ENCODE assay signal across 31 cellular contexts in the genomic region with DNA sequence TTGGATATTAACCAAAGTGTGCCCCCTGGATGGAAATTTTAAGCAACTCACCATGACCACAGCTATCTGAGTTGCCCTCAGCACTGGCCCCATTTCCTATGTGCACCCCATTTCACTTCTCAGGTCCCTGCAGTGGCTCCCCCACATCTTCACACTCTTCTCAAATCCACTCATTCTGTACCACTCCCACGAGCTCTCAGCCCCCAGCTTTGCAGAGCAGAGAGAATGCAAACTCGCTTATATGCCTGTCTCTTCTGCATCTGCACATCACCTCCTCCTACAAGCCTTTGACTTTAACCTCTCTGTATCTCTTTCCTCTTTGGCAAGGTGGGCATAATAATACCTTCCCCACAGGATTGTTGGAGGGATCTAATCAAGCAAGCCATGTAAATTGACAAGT. TPM values are rescaled to one million over a fixed set of nuclear protein-coding genes. Genes with fewer than 3 reads are reported as not detected.
"Had no signal": no experiment of that assay in that cellular context is flagged by ENCODE, and none has a peak within 500 bp of the region (broad histone marks: within the 10 kb centered on the region; RNA-seq: fewer than 3 reads in every experiment).

No MANE protein-coding gene starts in this region.

- H3K27ac Mint-ChIP-seq: natural killer cell; nephron; neural progenitor cell; stimulated activated effector memory CD8-positive, alpha-beta T cell treated with anti-CD3 and anti-CD28 coated beads, Interleukin-12 subunit alpha, Interleukin-12 subunit beta, amount 100 ng/mL, for 72 hours; stimulated activated naive B cell treated with anti-CD40 and anti-IgM and Interleukin-4, amounts not matched to agents 10 μg/mL and 1 μg/mL and 100 μg/mL, for 72 hours; stimulated activated naive CD8-positive, alpha-beta T cell treated with anti-CD3 and anti-CD28 coated beads, Interleukin-15, Interleukin-2, amounts not matched to agents 100 ng/mL and 50 ng/mL, for 24 hours had no signal

- DNase-seq: natural killer cell; occipital lobe; pancreas; right cardiac atrium; right lobe of liver; sigmoid colon; small intestine; stimulated activated CD4-positive, alpha-beta T cell treated with anti-CD3 and anti-CD28 coated beads, Interleukin-15, amount 100 ng/mL, for 24 hours; stimulated activated CD4-positive, alpha-beta T cell treated with anti-CD3 and anti-CD28 coated beads, Interleukin-2, amount 100 ng/mL, for 24 hours; stimulated activated CD4-positive, alpha-beta T cell treated with anti-CD3 and anti-CD28 coated beads, Interleukin-2, amount 100 ng/mL, for 48 hours; stimulated activated CD4-positive, alpha-beta T cell treated with anti-CD3 and anti-CD28 coated beads, Interleukin-4, amount 100 ng/mL, for 24 hours; stimulated activated naive B cell treated with anti-CD40 and anti-IgM and Interleukin-4, amounts not matched to agents 10 μg/mL and 1 μg/mL and 100 μg/mL, for 72 hours; stimulated activated naive CD4-positive, alpha-beta T cell treated with Interleukin-2 at 50 U/mL for 16 hours; stomach; thyroid gland; trophoblast cell; upper lobe of left lung had no signal

- H3K9me3 Mint-ChIP-seq: natural killer cell; stimulated activated effector memory CD8-positive, alpha-beta T cell treated with anti-CD3 and anti-CD28 coated beads, Interleukin-12 subunit alpha, Interleukin-12 subunit beta, amount 100 ng/mL, for 72 hours; stimulated activated naive B cell treated with anti-CD40 and anti-IgM and Interleukin-4, amounts not matched to agents 10 μg/mL and 1 μg/mL and 100 μg/mL, for 72 hours; stimulated activated naive CD8-positive, alpha-beta T cell treated with anti-CD3 and anti-CD28 coated beads, Interleukin-15, Interleukin-2, amounts not matched to agents 100 ng/mL and 50 ng/mL, for 24 hours had no signal

- H3K36me3 Mint-ChIP-seq: natural killer cell; stimulated activated effector memory CD8-positive, alpha-beta T cell treated with anti-CD3 and anti-CD28 coated beads, Interleukin-12 subunit alpha, Interleukin-12 subunit beta, amount 100 ng/mL, for 72 hours; stimulated activated naive B cell treated with anti-CD40 and anti-IgM and Interleukin-4, amounts not matched to agents 10 μg/mL and 1 μg/mL and 100 μg/mL, for 72 hours had no signal

- H3K27ac ChIP-seq: neural progenitor cell, pancreas, prostate gland, right lobe of liver, sigmoid colon, stomach, thoracic aorta, thyroid gland, tibial nerve, upper lobe of left lung, vagina had no signal

- H3K4me3 Mint-ChIP-seq: natural killer cell; nephron; neural progenitor cell; stimulated activated effector memory CD8-positive, alpha-beta T cell treated with anti-CD3 and anti-CD28 coated beads, Interleukin-12 subunit alpha, Interleukin-12 subunit beta, amount 100 ng/mL, for 72 hours; stimulated activated naive B cell treated with anti-CD40 and anti-IgM and Interleukin-4, amounts not matched to agents 10 μg/mL and 1 μg/mL and 100 μg/mL, for 72 hours; stimulated activated naive CD8-positive, alpha-beta T cell treated with anti-CD3 and anti-CD28 coated beads, Interleukin-15, Interleukin-2, amounts not matched to agents 100 ng/mL and 50 ng/mL, for 24 hours had no signal

- H3K4me1 Mint-ChIP-seq: natural killer cell; stimulated activated effector memory CD8-positive, alpha-beta T cell treated with anti-CD3 and anti-CD28 coated beads, Interleukin-12 subunit alpha, Interleukin-12 subunit beta, amount 100 ng/mL, for 72 hours; stimulated activated naive B cell treated with anti-CD40 and anti-IgM and Interleukin-4, amounts not matched to agents 10 μg/mL and 1 μg/mL and 100 μg/mL, for 72 hours had no signal

RNA-seq across cellular contexts. Expression of gene DPYSL5, which starts 46.2 kb away (rescaled TPM):
- total RNA-seq: natural killer cell, osteoblast, posterior vena cava, pulmonary artery endothelial cell, renal cortical epithelial cell, right cardiac atrium, right lobe of liver, subcutaneous adipose tissue, thoracic aorta, thyroid gland, tibial nerve, upper lobe of left lung, ureter had no signal
